ENCODE assay signal across 1 cellular context in genomic region chr10:62092301-62092990, GRCh38.
A peak's percentile ranks its signal among the peaks of the same experiment; 100 is the strongest.
TF ChIP-seq lines count a peak whose summit lies in the region.

No MANE protein-coding gene starts in this region.

TF ChIP-seq in HepG2, 621 proteins besides CTCF, POLR2A, EP300 and RAD21 (continued from another document):
- TF ChIP-seq, protein P1, sequence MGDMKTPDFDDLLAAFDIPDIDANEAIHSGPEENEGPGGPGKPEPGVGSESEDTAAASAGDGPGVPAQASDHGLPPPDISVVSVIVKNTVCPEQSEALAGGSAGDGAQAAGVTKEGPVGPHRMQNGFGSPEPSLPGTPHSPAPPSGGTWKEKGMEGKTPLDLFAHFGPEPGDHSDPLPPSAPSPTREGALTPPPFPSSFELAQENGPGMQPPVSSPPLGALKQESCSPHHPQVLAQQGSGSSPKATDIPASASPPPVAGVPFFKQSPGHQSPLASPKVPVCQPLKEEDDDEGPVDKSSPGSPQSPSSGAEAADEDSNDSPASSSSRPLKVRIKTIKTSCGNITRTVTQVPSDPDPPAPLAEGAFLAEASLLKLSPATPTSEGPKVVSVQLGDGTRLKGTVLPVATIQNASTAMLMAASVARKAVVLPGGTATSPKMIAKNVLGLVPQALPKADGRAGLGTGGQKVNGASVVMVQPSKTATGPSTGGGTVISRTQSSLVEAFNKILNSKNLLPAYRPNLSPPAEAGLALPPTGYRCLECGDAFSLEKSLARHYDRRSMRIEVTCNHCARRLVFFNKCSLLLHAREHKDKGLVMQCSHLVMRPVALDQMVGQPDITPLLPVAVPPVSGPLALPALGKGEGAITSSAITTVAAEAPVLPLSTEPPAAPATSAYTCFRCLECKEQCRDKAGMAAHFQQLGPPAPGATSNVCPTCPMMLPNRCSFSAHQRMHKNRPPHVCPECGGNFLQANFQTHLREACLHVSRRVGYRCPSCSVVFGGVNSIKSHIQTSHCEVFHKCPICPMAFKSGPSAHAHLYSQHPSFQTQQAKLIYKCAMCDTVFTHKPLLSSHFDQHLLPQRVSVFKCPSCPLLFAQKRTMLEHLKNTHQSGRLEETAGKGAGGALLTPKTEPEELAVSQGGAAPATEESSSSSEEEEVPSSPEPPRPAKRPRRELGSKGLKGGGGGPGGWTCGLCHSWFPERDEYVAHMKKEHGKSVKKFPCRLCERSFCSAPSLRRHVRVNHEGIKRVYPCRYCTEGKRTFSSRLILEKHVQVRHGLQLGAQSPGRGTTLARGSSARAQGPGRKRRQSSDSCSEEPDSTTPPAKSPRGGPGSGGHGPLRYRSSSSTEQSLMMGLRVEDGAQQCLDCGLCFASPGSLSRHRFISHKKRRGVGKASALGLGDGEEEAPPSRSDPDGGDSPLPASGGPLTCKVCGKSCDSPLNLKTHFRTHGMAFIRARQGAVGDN (CRISPR knock-in tag; IDR thresholded peaks at IDR 0.05), result peak; percentile 7; the same call in 1 of the 2 replicates
- no peak for TF ChIP-seq ZBTB2 (CRISPR knock-in tag; IDR thresholded peaks at IDR 0.05; ENCODE audit: low read depth)
TF ChIP-seq in HepG2: peak in this region for 1.
